Comparison of ENCODE assay signal across 18 cellular contexts in the genomic region with DNA sequence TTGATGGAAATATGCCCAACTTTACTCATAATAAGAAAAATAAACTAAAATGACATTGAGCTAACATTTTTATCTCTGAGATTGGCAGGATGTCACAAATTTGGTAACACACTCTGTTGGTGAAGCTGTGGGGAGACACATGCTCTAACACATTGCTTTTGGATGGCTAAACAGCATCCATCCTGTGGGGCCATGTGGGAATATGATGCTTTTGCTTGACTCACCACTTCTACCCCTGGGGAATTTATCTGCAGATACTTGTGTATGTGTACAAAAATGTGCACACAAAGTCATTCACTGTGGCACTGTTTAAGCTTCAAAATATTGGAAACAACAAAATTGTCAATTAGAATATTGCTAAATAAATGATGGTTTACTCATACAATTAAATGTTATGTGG.
A peak's percentile ranks its signal among the peaks of the same experiment; 100 is the strongest.
DNase-seq lines count a peak whose midpoint lies in the region; FAIRE-seq and TF ChIP-seq lines count a peak whose summit lies in the region.
"Had no signal": no experiment of that assay in that cellular context is flagged by ENCODE, and none has a peak within 500 bp of the region (broad histone marks: within the 10 kb centered on the region; RNA-seq: fewer than 3 reads in every experiment).

No MANE protein-coding gene starts in this region.

- H3K27me3 ChIP-seq in GM23248 (replicated peaks; ENCODE audit: insufficient read depth) (no peaks in the 10 kb centered on the region), bronchial epithelial cell (ENCODE audit: control insufficient read depth, insufficient read depth, low read length) (no peaks in the 10 kb centered on the region), tibial artery (no peaks in the 10 kb centered on the region)
- H3K27me3 ChIP-seq: BE2C had no signal

- H3K9ac ChIP-seq in GM23248: no peak overlapping the region

- H3K9me3 ChIP-seq in GM23248 (ENCODE audit: low read depth) (no peaks in the 10 kb centered on the region), tibial artery (no peaks in the 10 kb centered on the region)
- H3K9me3 ChIP-seq: BE2C, Caco-2 had no signal

- FAIRE-seq in bronchial epithelial cell (lab: Jason Lieb, UNC) (no peak), urothelium cell line (lab: Jason Lieb, UNC) (no peak)
- FAIRE-seq: A204.1, D721Med, H1 had no signal

- H3K9me2 ChIP-seq in GM23248 (ENCODE audit: insufficient read depth): no peaks in the 10 kb centered on the region

- H3K4me2 ChIP-seq in GM23248 (ENCODE audit: unreplicated experiment): no peak overlapping the region

- H2AFZ ChIP-seq in GM23248: no peak overlapping the region

- in situ Hi-C loops in GM23248 (cut with MboI): no loop called here

- peak; percentile 20 for DNase-seq in GM23248
- DNase-seq in bronchial epithelial cell (ENCODE audit: low read depth): peak; percentile 19
- peak; percentile 21 for DNase-seq in fibroblast of the aortic adventitia (ENCODE audit: low read depth)
- DNase-seq in stromal cell of bone marrow (ENCODE audit: low read depth): peak; percentile 23
- DNase-seq in NCI-H1105 treated with DMSO at 0.1 percent for 48 hours (lab: John Stamatoyannopoulos, UW): no peak
- no peak for DNase-seq in urothelium cell line (ENCODE audit: low spot score)
- no peak for DNase-seq in tibial artery
- DNase-seq: ACHN; BE2C; Caco-2; CD4-positive, alpha-beta T cell; GDM1; H9 had no signal

- no peaks in the 10 kb centered on the region for H3F3A ChIP-seq in GM23248 (ENCODE audit: insufficient read depth)

- intact Hi-C loops in tibial artery (cut with DNase I; ENCODE audit: low total_unique reads): no loop called here

- no peak for TF ChIP-seq CTCF in bronchial epithelial cell (IDR thresholded peaks at IDR 0.05; ENCODE audit: insufficient read depth, low read length, severe bottlenecking)
- TF ChIP-seq CTCF in fibroblast of the aortic adventitia (IDR thresholded peaks at IDR 0.05; ENCODE audit: insufficient read depth, low read length): no peak
- TF ChIP-seq CTCF in tibial artery (IDR thresholded peaks at IDR 0.05): no peak

- H4K20me1 ChIP-seq in GM23248 (ENCODE audit: insufficient read depth): no peaks in the 10 kb centered on the region

- H3K4me1 ChIP-seq in GM23248 (ENCODE audit: insufficient read depth) (no peaks in the 10 kb centered on the region), tibial artery (no peaks in the 10 kb centered on the region)
- H3K4me1 ChIP-seq: BE2C, Caco-2 had no signal

- H3K36me3 ChIP-seq in GM23248 (ENCODE audit: low read depth) (no peaks in the 10 kb centered on the region), bronchial epithelial cell (ENCODE audit: control insufficient read depth, insufficient read depth, low read length) (no peaks in the 10 kb centered on the region), tibial artery (no peaks in the 10 kb centered on the region)
- H3K36me3 ChIP-seq: BE2C had no signal

- H3K4me3 ChIP-seq in GM23248 (no peak overlapping the region), bronchial epithelial cell (ENCODE audit: low read depth, low read length) (no peak overlapping the region), fibroblast of the aortic adventitia (ENCODE audit: low read depth, low read length) (no peak overlapping the region), tibial artery (no peak overlapping the region)

- no peaks in the 10 kb centered on the region for H3K79me2 ChIP-seq in GM23248 (ENCODE audit: insufficient read depth)

- H3K27ac ChIP-seq in GM23248 (no peak overlapping the region), tibial artery (no peak overlapping the region)
- H3K27ac ChIP-seq: C4-2B, HL-60 had no signal

Comparison
In these comparisons a context has a peak if more than half of its experiments do, and no peak if none do; other contexts are left out.
1. DNase-seq: peak in GM23248 (single experiment), bronchial epithelial cell (single experiment), fibroblast of the aortic adventitia (single experiment) and stromal cell of bone marrow (single experiment); none in NCI-H1105 treated with DMSO at 0.1 percent for 48 hours (single experiment), urothelium cell line (single experiment) and tibial artery (0 of 2).